In genomic region chr6:127768745-127769144, GRCh38 we compare ENCODE assay signal across 15 cellular contexts.
DNase-seq lines count a peak whose midpoint lies in the region; ATAC-seq and TF ChIP-seq lines count a peak whose summit lies in the region.
"Had no signal": no experiment of that assay in that cellular context is flagged by ENCODE, and none has a peak within 500 bp of the region (broad histone marks: within the 10 kb centered on the region; RNA-seq: fewer than 3 reads in every experiment).

No MANE protein-coding gene starts in this region.

- no peak for TF ChIP-seq CTCF in CD4-positive, alpha-beta T cell (IDR thresholded peaks at IDR 0.05)
- TF ChIP-seq CTCF in CD8-positive, alpha-beta T cell (IDR thresholded peaks at IDR 0.05), result no peak
- no peak for TF ChIP-seq CTCF in lower leg skin (IDR thresholded peaks at IDR 0.05)

- H3K36me3 Mint-ChIP-seq in CD4-positive, alpha-beta T cell (ENCODE audit: low read depth), result peaks cover 52% of the 10 kb centered on the region
- peaks cover 51% of the 10 kb centered on the region for H3K36me3 Mint-ChIP-seq in CD8-positive, alpha-beta T cell
- peaks cover 32% of the 10 kb centered on the region for H3K36me3 Mint-ChIP-seq in T-cell
- peaks cover 9 to 41% (median 36%) of the 10 kb centered on the region in 5 donors for H3K36me3 Mint-ChIP-seq in naive thymus-derived CD4-positive, alpha-beta T cell

- H3K9me3 ChIP-seq in CD4-positive, alpha-beta T cell (ENCODE audit: control insufficient read depth, low read length), result no peaks in the 10 kb centered on the region
- H3K9me3 ChIP-seq in CD8-positive, alpha-beta T cell (ENCODE audit: low read length), result no peaks in the 10 kb centered on the region
- H3K9me3 ChIP-seq in naive thymus-derived CD4-positive, alpha-beta T cell (ENCODE audit: control insufficient read depth in 2 of 3, low read length in 3 of 3), result no peaks in the 10 kb centered on the region
- H3K9me3 ChIP-seq: A549, BE2C, Caco-2 had no signal

- POLR2A ChIA-PET in CD4-positive, alpha-beta T cell (lab: Charles Lee), result no interaction called here
- POLR2A ChIA-PET in CD8-positive, alpha-beta T cell (lab: Charles Lee), result no interaction called here
- POLR2A ChIA-PET in T-cell (lab: Charles Lee), result no interaction called here
- POLR2A ChIA-PET in naive thymus-derived CD4-positive, alpha-beta T cell (lab: Charles Lee), result no interaction called here

- H3K4me1 ChIP-seq in CD8-positive, alpha-beta T cell (ENCODE audit: insufficient read depth, low read length), result peaks cover 18% of the 10 kb centered on the region
- H3K4me1 ChIP-seq in naive thymus-derived CD4-positive, alpha-beta T cell (ENCODE audit: control insufficient read depth in 2 of 2, insufficient read depth in 2 of 2, low read length in 2 of 2), result peaks cover 7 to 10% of the 10 kb centered on the region in 2 donors
- H3K4me1 ChIP-seq: A549, BE2C, Caco-2 had no signal

- peaks cover 73% of the 10 kb centered on the region for H3K4me1 Mint-ChIP-seq in CD4-positive, alpha-beta T cell (ENCODE audit: low read depth)
- H3K4me1 Mint-ChIP-seq in CD8-positive, alpha-beta T cell (ENCODE audit: low read depth), result peaks cover 69% of the 10 kb centered on the region
- peaks cover 60 to 79% (median 65%) of the 10 kb centered on the region in 3 donors for H3K4me1 Mint-ChIP-seq in T-cell
- peaks cover 17 to 81% (median 64%) of the 10 kb centered on the region in 7 donors for H3K4me1 Mint-ChIP-seq in naive thymus-derived CD4-positive, alpha-beta T cell

- no peak overlapping the region for H3K4me3 ChIP-seq in CD8-positive, alpha-beta T cell (ENCODE audit: low read depth, low read length)
- no peak overlapping the region for H3K4me3 ChIP-seq in naive thymus-derived CD4-positive, alpha-beta T cell (ENCODE audit: low read length)
- no peak overlapping the region for H3K4me3 ChIP-seq in lower leg skin (ENCODE audit: low read depth, poor library complexity, severe bottlenecking)
- H3K4me3 ChIP-seq: A549, GM23248 had no signal

- no peak overlapping the region for H3K4me3 Mint-ChIP-seq in CD4-positive, alpha-beta T cell
- no peak overlapping the region for H3K4me3 Mint-ChIP-seq in CD8-positive, alpha-beta T cell
- H3K4me3 Mint-ChIP-seq in T-cell, result no peak overlapping the region
- H3K4me3 Mint-ChIP-seq in naive thymus-derived CD4-positive, alpha-beta T cell, result peak overlapping the region in 1 of 10 donors; percentile 5

- TF ChIP-seq POLR2A in lower leg skin (IDR thresholded peaks at IDR 0.05), result no peak

- H3K27me3 Mint-ChIP-seq in CD4-positive, alpha-beta T cell, result no peaks in the 10 kb centered on the region
- no peaks in the 10 kb centered on the region for H3K27me3 Mint-ChIP-seq in CD8-positive, alpha-beta T cell (ENCODE audit: low read depth)
- H3K27me3 Mint-ChIP-seq in T-cell, result no peaks in the 10 kb centered on the region
- no peaks in the 10 kb centered on the region for H3K27me3 Mint-ChIP-seq in naive thymus-derived CD4-positive, alpha-beta T cell
- H3K27me3 Mint-ChIP-seq: CD8-positive, alpha-beta memory T cell had no signal

- H3K27ac Mint-ChIP-seq in CD4-positive, alpha-beta T cell, result peak overlapping the region; percentile 72
- H3K27ac Mint-ChIP-seq in CD8-positive, alpha-beta T cell, result peak overlapping the region; percentile 52
- H3K27ac Mint-ChIP-seq in T-cell, result peak overlapping the region; percentile 67 to 78
- H3K27ac Mint-ChIP-seq in naive thymus-derived CD4-positive, alpha-beta T cell, result peak overlapping the region in 5 of 9 donors; percentile 15 to 78 (median 44)

- ATAC-seq in CD4-positive, alpha-beta T cell (ENCODE audit: poor library complexity), result no peak
- ATAC-seq in CD8-positive, alpha-beta T cell, result no peak
- ATAC-seq in T-cell (replicated peaks in 1 of 4), result no peak
- ATAC-seq in naive thymus-derived CD4-positive, alpha-beta T cell, result no peak
- ATAC-seq: A549, HCT116 had no signal

- WGBS in lower leg skin, 2 donors, result 62 to 70% methylated on average over 4 of the region's 4 CpGs

- peaks cover 5% of the 10 kb centered on the region for H3K9me3 Mint-ChIP-seq in CD4-positive, alpha-beta T cell
- H3K9me3 Mint-ChIP-seq in CD8-positive, alpha-beta T cell, result peaks cover 4% of the 10 kb centered on the region
- peaks cover 0 to 8% (median 0%) of the 10 kb centered on the region in 3 donors for H3K9me3 Mint-ChIP-seq in T-cell
- peaks cover 0 to 8% (median 4%) of the 10 kb centered on the region in 11 donors for H3K9me3 Mint-ChIP-seq in naive thymus-derived CD4-positive, alpha-beta T cell

- no peaks in the 10 kb centered on the region for H3K36me3 ChIP-seq in CD8-positive, alpha-beta T cell (ENCODE audit: insufficient read depth, low read length)
- no peaks in the 10 kb centered on the region for H3K36me3 ChIP-seq in naive thymus-derived CD4-positive, alpha-beta T cell (ENCODE audit: control insufficient read depth in 2 of 3, insufficient read depth in 3 of 3, low read length in 3 of 3)
- H3K36me3 ChIP-seq: BE2C had no signal

- intact Hi-C loops in CD4-positive, alpha-beta T cell (cut with DNase I, micrococcal nuclease), result no loop called here
- intact Hi-C loops in CD8-positive, alpha-beta T cell (cut with DNase I, micrococcal nuclease), result no loop called here
- intact Hi-C loops in naive thymus-derived CD4-positive, alpha-beta T cell (cut with micrococcal nuclease), result no loop called here
- intact Hi-C loops in lower leg skin (cut with DNase I; ENCODE audit: low total_unique reads), result no loop called here

- no peaks in the 10 kb centered on the region for H3K27me3 ChIP-seq in CD4-positive, alpha-beta T cell (ENCODE audit: control insufficient read depth, insufficient read depth, low read length)
- H3K27me3 ChIP-seq in CD8-positive, alpha-beta T cell (ENCODE audit: insufficient read depth, low read length), result no peaks in the 10 kb centered on the region
- no peaks in the 10 kb centered on the region for H3K27me3 ChIP-seq in naive thymus-derived CD4-positive, alpha-beta T cell (ENCODE audit: control insufficient read depth in 2 of 2, insufficient read depth in 2 of 2, low read length in 2 of 2)
- H3K27me3 ChIP-seq: BE2C had no signal

- CTCF ChIA-PET in CD4-positive, alpha-beta T cell (lab: Charles Lee), result no interaction called here
- CTCF ChIA-PET in CD8-positive, alpha-beta T cell (lab: Charles Lee), result interaction anchor here (1.1 to 1.7 kb wide), 2 partner anchors 15 to 23 kb away, joined by 3 to 4 read pairs; no protein-coding TSS in a partner anchor
- CTCF ChIA-PET in T-cell (lab: Charles Lee), result interaction anchor here in 1 of 2 donors (0.8 kb wide), 1 partner anchor 11 kb away, joined by 3 read pairs; no protein-coding TSS in a partner anchor
- CTCF ChIA-PET in naive thymus-derived CD4-positive, alpha-beta T cell (lab: Charles Lee), result interaction anchor here (1.1 kb wide), 1 partner anchor 87 kb away, joined by 5 read pairs; no protein-coding TSS in a partner anchor

- no peak overlapping the region for H3K27ac ChIP-seq in CD4-positive, alpha-beta T cell (ENCODE audit: low read depth, low read length)
- no peak overlapping the region for H3K27ac ChIP-seq in CD8-positive, alpha-beta T cell (ENCODE audit: low read depth, low read length)
- H3K27ac ChIP-seq in naive thymus-derived CD4-positive, alpha-beta T cell (ENCODE audit: low read depth, low read length), result no peak overlapping the region
- H3K27ac ChIP-seq: A549, C4-2B, GM23248 had no signal

- DNase-seq in CD4-positive, alpha-beta T cell, result no peak
- DNase-seq in CD8-positive, alpha-beta T cell, result no peak
- DNase-seq in T-cell (no peak), DMS53 treated with DMSO at 0.1 percent for 48 hours (lab: John Stamatoyannopoulos, UW; ENCODE audit: unreplicated experiment) (no peak), lower leg skin (ENCODE audit: low spot score in 2 of 2) (no peak)
- DNase-seq in naive thymus-derived CD4-positive, alpha-beta T cell, result no peak
- DNase-seq: BE2C; Caco-2; CD8-positive, alpha-beta memory T cell; DMS53; GM23248; IMR-90 had no signal
